Comparison of ENCODE assay signal across 10 cellular contexts in the genomic region with DNA sequence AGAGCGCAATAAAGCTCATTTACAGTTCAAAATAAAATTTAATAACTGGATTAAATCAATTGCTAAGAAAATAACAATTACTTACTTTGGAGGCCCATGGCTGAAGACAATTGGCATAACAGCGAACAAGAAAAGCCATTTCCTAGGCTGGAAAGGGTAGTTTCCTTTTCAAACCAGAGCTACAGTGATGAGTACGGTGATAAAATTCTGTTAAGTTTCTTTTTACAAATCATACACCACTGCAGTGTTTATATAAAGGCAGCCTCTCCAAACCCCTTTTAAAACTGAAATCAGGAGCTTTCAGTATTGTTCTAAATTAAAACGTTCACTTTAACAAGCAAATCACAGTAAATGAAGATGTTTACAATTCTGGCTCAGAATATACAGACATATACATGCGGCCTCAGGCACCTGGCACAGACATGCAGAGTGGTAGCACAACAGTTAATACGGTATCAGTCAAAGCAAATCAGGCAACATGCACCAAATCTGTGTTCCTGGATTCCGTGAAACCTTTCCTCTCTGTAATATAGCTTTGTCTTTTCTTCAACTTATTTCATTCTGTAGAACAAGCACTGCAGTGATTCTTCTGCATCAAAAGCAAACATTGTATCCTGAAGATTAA.
A peak's percentile ranks its signal among the peaks of the same experiment; 100 is the strongest.
DNase-seq lines count a peak whose midpoint lies in the region; ATAC-seq and TF ChIP-seq lines count a peak whose summit lies in the region.
"Had no signal": no experiment of that assay in that cellular context is flagged by ENCODE, and none has a peak within 500 bp of the region (broad histone marks: within the 10 kb centered on the region; RNA-seq: fewer than 3 reads in every experiment).

No MANE protein-coding gene starts in this region.

- H2AFZ ChIP-seq in DND-41 (ENCODE audit: low read depth, low read length): no peak overlapping the region

- H3K4me1 ChIP-seq in DND-41 (ENCODE audit: insufficient read depth, low read length) (no peaks in the 10 kb centered on the region), psoas muscle (peaks cover 19% of the 10 kb centered on the region)
- peaks cover 39 to 68% of the 10 kb centered on the region in 2 donors for H3K4me1 ChIP-seq in naive thymus-derived CD4-positive, alpha-beta T cell (ENCODE audit: control insufficient read depth in 2 of 2, insufficient read depth in 2 of 2, low read length in 2 of 2)

- intact Hi-C loops in naive thymus-derived CD4-positive, alpha-beta T cell (cut with micrococcal nuclease): loop anchor here (1.0 to 5.0 kb wide), 5 partner anchors 9 to 100 kb away; no protein-coding TSS in a partner anchor
- intact Hi-C loops in psoas muscle (cut with DNase I): no loop called here

- WGBS in psoas muscle, 3 donors: 71 to 78% (median 75%) methylated on average over 7 of the region's 7 CpGs

- peak overlapping the region; percentile 66 to 92 (median 88) for H3K4me3 Mint-ChIP-seq in naive thymus-derived CD4-positive, alpha-beta T cell

- H3K36me3 Mint-ChIP-seq in naive thymus-derived CD4-positive, alpha-beta T cell: peaks cover 0 to 19% (median 10%) of the 10 kb centered on the region in 5 donors

- H3K36me3 ChIP-seq in DND-41 (ENCODE audit: insufficient read depth, low read length) (no peaks in the 10 kb centered on the region; the same call in 1 of the 2 replicates), psoas muscle (ENCODE audit: insufficient read depth in 1 of 2, low read depth in 1 of 2) (no peaks in the 10 kb centered on the region)
- no peaks in the 10 kb centered on the region for H3K36me3 ChIP-seq in naive thymus-derived CD4-positive, alpha-beta T cell (ENCODE audit: control insufficient read depth in 2 of 3, insufficient read depth in 3 of 3, low read length in 3 of 3)

- H4K20me1 ChIP-seq in DND-41 (ENCODE audit: insufficient read depth, low read length): no peaks in the 10 kb centered on the region

- H3K9me3 ChIP-seq in DND-41 (ENCODE audit: insufficient read depth, low read length, severe bottlenecking): no peaks in the 10 kb centered on the region
- H3K9me3 ChIP-seq in naive thymus-derived CD4-positive, alpha-beta T cell (ENCODE audit: control insufficient read depth in 2 of 3, low read length in 3 of 3): no peaks in the 10 kb centered on the region
- H3K9me3 ChIP-seq in psoas muscle: no peaks in the 10 kb centered on the region

- no peaks in the 10 kb centered on the region for H3K27me3 ChIP-seq in DND-41 (ENCODE audit: insufficient read depth, low read length, poor library complexity)
- H3K27me3 ChIP-seq in naive thymus-derived CD4-positive, alpha-beta T cell (ENCODE audit: control insufficient read depth in 2 of 2, insufficient read depth in 2 of 2, low read length in 2 of 2): no peaks in the 10 kb centered on the region
- no peaks in the 10 kb centered on the region for H3K27me3 ChIP-seq in psoas muscle (ENCODE audit: insufficient read depth in 3 of 3, low read length in 2 of 3)

- H3K27me3 Mint-ChIP-seq in naive thymus-derived CD4-positive, alpha-beta T cell: no peaks in the 10 kb centered on the region

- POLR2A ChIA-PET in naive thymus-derived CD4-positive, alpha-beta T cell (lab: Charles Lee): interaction anchor here (0.5 to 10.1 kb wide), 10 partner anchors 8 to 188 kb away, joined by 3 to 144 read pairs (median 4); no protein-coding TSS in a partner anchor

- ATAC-seq in DND-41 (ENCODE audit: insufficient read depth, low read depth) (peak; percentile 53; the same call in 2 of the 3 replicates), psoas muscle (no peak)
- peak; percentile 57 for ATAC-seq in naive thymus-derived CD4-positive, alpha-beta T cell

- CTCF ChIA-PET in naive thymus-derived CD4-positive, alpha-beta T cell (lab: Charles Lee): interaction anchor here (0.7 to 1.3 kb wide), 6 partner anchors 16 to 430 kb away, joined by 3 to 7 read pairs (median 4); no protein-coding TSS in a partner anchor

- H3K27ac ChIP-seq in DND-41 (ENCODE audit: low read length) (no peak overlapping the region), coronary artery (no peak overlapping the region), psoas muscle (no peak overlapping the region)
- H3K27ac ChIP-seq in naive thymus-derived CD4-positive, alpha-beta T cell (ENCODE audit: low read depth, low read length): peak overlapping the region; percentile 72

- no peaks in the 10 kb centered on the region for H3K9me3 Mint-ChIP-seq in naive thymus-derived CD4-positive, alpha-beta T cell

- H3K9ac ChIP-seq in DND-41 (ENCODE audit: low read depth, low read length): no peak overlapping the region

- H3K4me3 ChIP-seq in DND-41 (ENCODE audit: low read depth in 1 of 2, low read length in 2 of 2) (no peak overlapping the region), coronary artery (peak overlapping the region; percentile 41), psoas muscle (no peak overlapping the region)
- H3K4me3 ChIP-seq in naive thymus-derived CD4-positive, alpha-beta T cell (ENCODE audit: low read length): peak overlapping the region; percentile 55

- peak overlapping the region; percentile 77 to 95 (median 90) for H3K27ac Mint-ChIP-seq in naive thymus-derived CD4-positive, alpha-beta T cell

- DNase-seq in DND-41 (no peak), NCI-H146 (lab: John Stamatoyannopoulos, UW) (peak; percentile 51), coronary artery (ENCODE audit: low spot score) (no peak), T1000 (lab: John Stamatoyannopoulos, UW) (no peak), NCI-H82 treated with DMSO at 0.1 percent for 48 hours (lab: John Stamatoyannopoulos, UW; ENCODE audit: unreplicated experiment) (no peak), NCI-H1436 treated with DMSO at 0.1 percent for 48 hours (lab: John Stamatoyannopoulos, UW) (no peak), psoas muscle (no peak)
- DNase-seq in naive thymus-derived CD4-positive, alpha-beta T cell: peak in 6 of 9 donors; percentile 26 to 46 (median 41)
- DNase-seq: Kasumi-1, kidney glomerular epithelial cell had no signal

- no peaks in the 10 kb centered on the region for H3K79me2 ChIP-seq in DND-41 (ENCODE audit: insufficient read depth, low read length)

- H3K4me2 ChIP-seq in DND-41 (ENCODE audit: insufficient read depth, low read length): no peak overlapping the region

- peaks cover 51 to 92% (median 79%) of the 10 kb centered on the region in 7 donors for H3K4me1 Mint-ChIP-seq in naive thymus-derived CD4-positive, alpha-beta T cell

- no peak for TF ChIP-seq CTCF in DND-41 (IDR thresholded peaks at IDR 0.05; ENCODE audit: borderline replicate concordance, extremely low read depth, low read length, poor library complexity, severe bottlenecking)
- no peak for TF ChIP-seq CTCF in coronary artery (IDR thresholded peaks at IDR 0.05)
- no peak for TF ChIP-seq CTCF in psoas muscle (IDR thresholded peaks at IDR 0.05)

Comparison
In these comparisons a context has a peak if more than half of its experiments do, and no peak if none do; other contexts are left out.
1. ATAC-seq: peak in DND-41 (single experiment) and naive thymus-derived CD4-positive, alpha-beta T cell (single experiment); none in psoas muscle (0 of 4).
2. DNase-seq: peak in NCI-H146 (single experiment) and naive thymus-derived CD4-positive, alpha-beta T cell (6 of 9); none in DND-41 (single experiment), coronary artery (single experiment), T1000 (single experiment), NCI-H82 treated with DMSO at 0.1 percent for 48 hours (single experiment), NCI-H1436 treated with DMSO at 0.1 percent for 48 hours (single experiment) and psoas muscle (0 of 2).
3. H3K4me3 ChIP-seq: peak in coronary artery (single experiment) and naive thymus-derived CD4-positive, alpha-beta T cell (single experiment); none in DND-41 (0 of 2) and psoas muscle (single experiment).
4. intact Hi-C loops: an anchor here in naive thymus-derived CD4-positive, alpha-beta T cell (1.0 to 5.0 kb wide); none called in psoas muscle.